ENCODE assay signal across 16 cellular contexts in the genomic region with DNA sequence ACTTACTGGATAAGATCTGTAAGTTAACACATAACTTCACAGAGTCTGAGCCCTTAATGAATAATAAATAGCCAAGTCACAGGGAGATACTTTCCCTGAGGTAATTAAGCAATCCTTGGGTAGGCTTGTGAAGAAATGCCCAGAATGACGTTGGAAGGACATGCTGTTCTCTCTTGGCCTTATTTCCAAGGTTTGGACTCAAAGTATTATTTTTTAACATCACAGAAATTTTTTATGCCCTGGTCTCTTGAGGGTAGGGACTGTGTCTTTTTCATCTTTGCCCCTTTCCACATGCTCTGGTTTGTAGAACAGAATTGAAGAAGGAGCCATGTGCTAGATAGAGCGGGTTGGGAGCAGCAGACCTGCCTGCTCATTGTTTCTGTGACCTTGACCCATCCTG. TPM values are rescaled to one million over a fixed set of nuclear protein-coding genes. Genes with fewer than 3 reads are reported as not detected.
DNase-seq lines count a peak whose midpoint lies in the region; ATAC-seq, FAIRE-seq and TF ChIP-seq lines count a peak whose summit lies in the region.
"Had no signal": no experiment of that assay in that cellular context is flagged by ENCODE, and none has a peak within 500 bp of the region (broad histone marks: within the 10 kb centered on the region; RNA-seq: fewer than 3 reads in every experiment).

No MANE protein-coding gene starts in this region.

- peaks cover 22% of the 10 kb centered on the region for H3K4me1 Mint-ChIP-seq in MCF 10A (ENCODE audit: insufficient read depth, unreplicated experiment)
- H3K4me1 Mint-ChIP-seq in natural killer cell treated with Interleukin-12 subunit alpha and Interleukin-12 subunit beta and Interleukin-15 and Interleukin-18, amount 100 ng/mL, for 72 hours (ENCODE audit: low read depth in 2 of 2): no peaks in the 10 kb centered on the region

- no peak for TF ChIP-seq CTCF in MCF 10A (IDR thresholded peaks at IDR 0.05; ENCODE audit: unreplicated experiment)
- no peak for TF ChIP-seq CTCF in breast epithelium (IDR thresholded peaks at IDR 0.05)
- TF ChIP-seq CTCF in omental fat pad (IDR thresholded peaks at IDR 0.05): no peak
- TF ChIP-seq CTCF in upper lobe of right lung (IDR thresholded peaks at IDR 0.05): no peak
- TF ChIP-seq CTCF in kidney (IDR thresholded peaks at IDR 0.05; ENCODE audit: borderline replicate concordance, extremely low read depth, insufficient read depth): no peak

- no peaks in the 10 kb centered on the region for H3K4me1 ChIP-seq in breast epithelium
- peaks cover 11% of the 10 kb centered on the region for H3K4me1 ChIP-seq in upper lobe of right lung
- no peaks in the 10 kb centered on the region for H3K4me1 ChIP-seq in kidney (ENCODE audit: control insufficient read depth in 1 of 2, insufficient read depth in 1 of 2, low read depth in 1 of 2, low read length in 2 of 2)
- H3K4me1 ChIP-seq: Peyer's patch had no signal

- intact Hi-C loops in MCF 10A (cut with micrococcal nuclease) (no loop called here), breast epithelium (cut with DNase I; ENCODE audit: low total_unique reads) (no loop called here), Right ventricle myocardium superior (cut with DNase I) (no loop called here), upper lobe of right lung (cut with DNase I) (no loop called here), kidney (cut with DNase I) (no loop called here)

- peak overlapping the region in 1 of 2 donors; percentile 48 for H3K27ac ChIP-seq in breast epithelium
- H3K27ac ChIP-seq in upper lobe of right lung: no peak overlapping the region
- no peak overlapping the region for H3K27ac ChIP-seq in kidney (ENCODE audit: low read depth in 2 of 2, low read length in 2 of 2)
- H3K27ac ChIP-seq: BLaER1 treated with 17β-estradiol and CSF1 and Interleukin-3, amounts not matched to agents 10 nM and 100 nM; Peyer's patch had no signal

- H3K9me3 ChIP-seq in breast epithelium (no peaks in the 10 kb centered on the region), upper lobe of right lung (no peaks in the 10 kb centered on the region), kidney (ENCODE audit: control insufficient read depth in 1 of 2, low read length in 2 of 2) (no peaks in the 10 kb centered on the region)
- H3K9me3 ChIP-seq: Peyer's patch had no signal

- H3K27me3 ChIP-seq in breast epithelium (no peaks in the 10 kb centered on the region), upper lobe of right lung (no peaks in the 10 kb centered on the region)
- H3K27me3 ChIP-seq: BLaER1 treated with 17β-estradiol and CSF1 and Interleukin-3, amounts not matched to agents 10 nM and 100 nM; Peyer's patch had no signal

- ATAC-seq in Right ventricle myocardium superior (ENCODE audit: poor library complexity): peak; percentile 66
- peak; percentile 55 for ATAC-seq in omental fat pad (ENCODE audit: low FRiP score)
- ATAC-seq in upper lobe of right lung: peak; percentile 48
- ATAC-seq in natural killer cell treated with Interleukin-12 subunit alpha and Interleukin-12 subunit beta and Interleukin-15 and Interleukin-18, amount 100 ng/mL, for 72 hours: no peak

- H3K36me3 Mint-ChIP-seq in MCF 10A (ENCODE audit: insufficient read depth, unreplicated experiment): peaks cover 6% of the 10 kb centered on the region
- no peaks in the 10 kb centered on the region for H3K36me3 Mint-ChIP-seq in natural killer cell treated with Interleukin-12 subunit alpha and Interleukin-12 subunit beta and Interleukin-15 and Interleukin-18, amount 100 ng/mL, for 72 hours

- H3K27ac Mint-ChIP-seq in MCF 10A (ENCODE audit: low read depth, unreplicated experiment): peak overlapping the region; percentile 49
- H3K27ac Mint-ChIP-seq in natural killer cell treated with Interleukin-12 subunit alpha and Interleukin-12 subunit beta and Interleukin-15 and Interleukin-18, amount 100 ng/mL, for 72 hours: no peak overlapping the region

- FAIRE-seq in kidney (lab: Jason Lieb, UNC): no peak

- BruUV-seq in MCF 10A (replicated peaks; lab: Mats Ljungman, UMichigan): no TSS peak

- no peaks in the 10 kb centered on the region for H3K9me3 Mint-ChIP-seq in MCF 10A (ENCODE audit: unreplicated experiment)
- no peaks in the 10 kb centered on the region for H3K9me3 Mint-ChIP-seq in natural killer cell treated with Interleukin-12 subunit alpha and Interleukin-12 subunit beta and Interleukin-15 and Interleukin-18, amount 100 ng/mL, for 72 hours

- no peak for TF ChIP-seq POLR2A in breast epithelium (IDR thresholded peaks at IDR 0.05)

- H3K36me3 ChIP-seq in breast epithelium: no peaks in the 10 kb centered on the region
- no peaks in the 10 kb centered on the region for H3K36me3 ChIP-seq in upper lobe of right lung
- H3K36me3 ChIP-seq in kidney (ENCODE audit: control insufficient read depth in 1 of 2, insufficient read depth in 2 of 2, low read length in 2 of 2): no peaks in the 10 kb centered on the region
- H3K36me3 ChIP-seq: BLaER1 treated with 17β-estradiol and CSF1 and Interleukin-3, amounts not matched to agents 10 nM and 100 nM; Peyer's patch had no signal

- H3K4me3 ChIP-seq in breast epithelium (no peak overlapping the region), upper lobe of right lung (no peak overlapping the region), kidney (ENCODE audit: low read length in 2 of 2) (no peak overlapping the region)
- H3K4me3 ChIP-seq: BLaER1 treated with 17β-estradiol and CSF1 and Interleukin-3, amounts not matched to agents 10 nM and 100 nM; Peyer's patch had no signal

- no peak overlapping the region for H3K4me3 Mint-ChIP-seq in MCF 10A (ENCODE audit: unreplicated experiment)
- H3K4me3 Mint-ChIP-seq in natural killer cell treated with Interleukin-12 subunit alpha and Interleukin-12 subunit beta and Interleukin-15 and Interleukin-18, amount 100 ng/mL, for 72 hours: no peak overlapping the region

- CTCF ChIA-PET in MCF 10A (lab: Yijun Ruan, JAX): interaction anchor here (1.0 to 2.0 kb wide), 7 partner anchors 10 to 217 kb away, joined by 3 to 13 read pairs (median 4); no protein-coding TSS in a partner anchor

- POLR2A ChIA-PET in MCF 10A (lab: Yijun Ruan, JAX): interaction anchor here (0.7 to 4.2 kb wide), 7 partner anchors 10 to 84 kb away, joined by 3 to 28 read pairs (median 6); partner anchors contain the start of gene LAMTOR5

- DNase-seq in MCF 10A (ENCODE audit: unreplicated experiment) (peak; percentile 35), breast epithelium (ENCODE audit: low spot score in 2 of 2) (no peak), Right ventricle myocardium superior (no peak), omental fat pad (ENCODE audit: low spot score) (no peak), upper lobe of right lung (no peak), kidney (no peak)
- no peak for DNase-seq in stimulated activated CD4-positive, alpha-beta T cell treated with anti-CD3 and anti-CD28 coated beads, Interleukin-12 subunit alpha, Interleukin-12 subunit beta, amount 100 ng/mL, for 4 hours
- DNase-seq in natural killer cell treated with Interleukin-12 subunit alpha and Interleukin-12 subunit beta and Interleukin-15 and Interleukin-18, amount 100 ng/mL, for 72 hours (ENCODE audit: low spot score): no peak
- DNase-seq: 8988T, KG1, NCI-H1105, NCI-H187 treated with DMSO at 0.1 percent for 48 hours, Peyer's patch had no signal

- H3K9ac ChIP-seq in kidney (ENCODE audit: low read length in 2 of 2): no peak overlapping the region
- H3K9ac ChIP-seq: BLaER1 treated with 17β-estradiol and CSF1 and Interleukin-3, amounts not matched to agents 10 nM and 100 nM had no signal

- peaks cover 2% of the 10 kb centered on the region for H3K27me3 Mint-ChIP-seq in MCF 10A (ENCODE audit: insufficient read depth, unreplicated experiment)
- H3K27me3 Mint-ChIP-seq in natural killer cell treated with Interleukin-12 subunit alpha and Interleukin-12 subunit beta and Interleukin-15 and Interleukin-18, amount 100 ng/mL, for 72 hours: peaks cover 4 to 6% of the 10 kb centered on the region in 2 donors

RNA-seq across cellular contexts. Expression of gene LAMTOR5, which starts 17.2 kb away (rescaled TPM):
- 111 and 127 TPM in 2 replicates for total RNA-seq in MCF 10A (2022)
- total RNA-seq in breast epithelium: 100 to 1,000 TPM; 102 to 117 (median 109) TPM
- total RNA-seq in Right ventricle myocardium superior: 256 TPM
- 100 to 1,000 TPM in 3 of 4 donors, 10 to 100 TPM in 1; 94.4 to 130 (median 116) TPM for total RNA-seq in omental fat pad
- 110 TPM for total RNA-seq in upper lobe of right lung
- 183 TPM for total RNA-seq in kidney
- polyA plus RNA-seq in kidney (ENCODE audit: insufficient read depth, low read depth, low replicate concordance): 600 TPM
- 100 to 1,000 TPM in 1 of 2 donors, 10 to 100 TPM in 1; 86.1 to 150 TPM for total RNA-seq in natural killer cell treated with Interleukin-12 subunit alpha and Interleukin-12 subunit beta and Interleukin-15 and Interleukin-18, amount 100 ng/mL, for 72 hours

RNA-seq across cellular contexts. Expression of gene PROK1, which starts 26.2 kb away (rescaled TPM):
- total RNA-seq in MCF 10A (2022) (not detected in 2 replicates), breast epithelium (10 to 100 TPM in 1 of 3 donors, under 1 TPM in 2; 0.66 to 42.9 (median 0.73) TPM), Right ventricle myocardium superior (not detected), omental fat pad (10 to 100 TPM in 1 of 4 donors, 1 to 10 TPM in 2, under 1 TPM in 1; 0.50 to 74.1 (median 2.6) TPM), upper lobe of right lung (0.41 TPM), kidney (not detected)
- polyA plus RNA-seq in kidney (ENCODE audit: insufficient read depth, low read depth, low replicate concordance): not detected
- under 1 TPM in 1 of 2 donors, not detected in 1; 0.21 TPM for total RNA-seq in natural killer cell treated with Interleukin-12 subunit alpha and Interleukin-12 subunit beta and Interleukin-15 and Interleukin-18, amount 100 ng/mL, for 72 hours
- total RNA-seq: H4, NCI-H460, Peyer's patch had no signal

RNA-seq across cellular contexts. Expression of gene SLC16A4, which starts 33.9 kb away (rescaled TPM):
- 9.8 and 11.0 TPM in 2 replicates for total RNA-seq in MCF 10A (2022)
- total RNA-seq in breast epithelium: 10 to 100 TPM in 2 of 3 donors, under 1 TPM in 1; 0.96 to 31.5 (median 14.4) TPM
- total RNA-seq in Right ventricle myocardium superior: 3.4 TPM
- total RNA-seq in omental fat pad: 10 to 100 TPM in 1 of 4 donors, 1 to 10 TPM in 3; 9.1 to 19.8 (median 9.7) TPM
- 15.9 TPM for total RNA-seq in upper lobe of right lung
- total RNA-seq in kidney: 53.1 TPM
- 51.8 TPM for polyA plus RNA-seq in kidney (ENCODE audit: insufficient read depth, low read depth, low replicate concordance)
- under 1 TPM in 1 of 2 donors, not detected in 1; 0.48 TPM for total RNA-seq in natural killer cell treated with Interleukin-12 subunit alpha and Interleukin-12 subunit beta and Interleukin-15 and Interleukin-18, amount 100 ng/mL, for 72 hours

Comparison
In these comparisons a context has a peak if more than half of its experiments do, and no peak if none do; other contexts are left out.
1. ATAC-seq: peak in Right ventricle myocardium superior (single experiment), omental fat pad (single experiment) and upper lobe of right lung (single experiment); none in natural killer cell treated with Interleukin-12 subunit alpha and Interleukin-12 subunit beta and Interleukin-15 and Interleukin-18, amount 100 ng/mL, for 72 hours (0 of 2).